Comparison of ENCODE assay signal across 11 cellular contexts in the genomic region with DNA sequence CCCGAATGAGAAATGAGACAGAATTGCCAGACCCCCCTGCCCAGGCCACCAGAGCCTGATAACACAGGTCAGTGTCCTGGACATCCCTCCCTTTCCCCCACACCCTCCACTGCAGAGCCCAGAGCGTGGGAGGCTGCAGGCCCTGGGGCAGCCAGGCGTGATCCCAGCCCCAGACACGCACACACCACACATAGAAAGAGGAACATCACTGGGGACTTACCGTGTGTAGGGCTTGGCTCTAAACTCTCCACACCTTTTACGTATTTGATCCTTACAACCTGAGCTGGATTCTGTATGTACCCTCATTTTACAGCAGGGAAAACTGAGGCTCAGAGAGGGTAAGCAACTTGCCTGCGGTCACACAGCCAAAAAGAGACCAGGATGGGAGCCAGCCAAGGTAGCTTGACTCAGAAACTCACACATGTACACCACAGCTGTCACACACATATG. TPM values are rescaled to one million over a fixed set of nuclear protein-coding genes. Genes with fewer than 3 reads are reported as not detected.
DNase-seq lines count a peak whose midpoint lies in the region; ATAC-seq and TF ChIP-seq lines count a peak whose summit lies in the region.
"Had no signal": no experiment of that assay in that cellular context is flagged by ENCODE, and none has a peak within 500 bp of the region (broad histone marks: within the 10 kb centered on the region; RNA-seq: fewer than 3 reads in every experiment).

No MANE protein-coding gene starts in this region.

- no peak for TF ChIP-seq EP300 in tibial nerve (IDR thresholded peaks at IDR 0.05)

- TF ChIP-seq CTCF in GM12875 (IDR thresholded peaks at IDR 0.05; ENCODE audit: borderline replicate concordance, insufficient read depth, low read depth, low read length) (no peak), HCT116 (IDR thresholded peaks at IDR 0.05 in 2 of 3, conservative IDR thresholded peaks at IDR 0.05 in 1 of 3; ENCODE audit: borderline replicate concordance in 1 of 3, insufficient read depth in 1 of 3, low read depth in 2 of 3, low read length in 2 of 3) (no peak), tibial nerve (IDR thresholded peaks at IDR 0.05) (no peak), ascending aorta (IDR thresholded peaks at IDR 0.05) (no peak), chondrocyte (IDR thresholded peaks at IDR 0.05) (no peak)

- H3K9me3 ChIP-seq in HCT116 (ENCODE audit: control insufficient read depth in 1 of 2, insufficient read depth in 1 of 2, low read depth in 1 of 2, low read length in 2 of 2), result no peaks in the 10 kb centered on the region
- H3K9me3 ChIP-seq in naive thymus-derived CD4-positive, alpha-beta T cell (ENCODE audit: control insufficient read depth in 2 of 3, low read length in 3 of 3), result no peaks in the 10 kb centered on the region
- H3K9me3 ChIP-seq in tibial nerve, result no peaks in the 10 kb centered on the region
- H3K9me3 ChIP-seq in ascending aorta, result no peaks in the 10 kb centered on the region

- H3K79me2 ChIP-seq in HCT116 (ENCODE audit: insufficient read depth, low read length), result peaks cover 17% of the 10 kb centered on the region

- no peaks in the 10 kb centered on the region for H3K9me2 ChIP-seq in HCT116 (ENCODE audit: insufficient read depth)

- H3K27me3 Mint-ChIP-seq in naive thymus-derived CD4-positive, alpha-beta T cell, result no peaks in the 10 kb centered on the region
- peaks cover 2% of the 10 kb centered on the region for H3K27me3 Mint-ChIP-seq in chondrocyte (ENCODE audit: low read depth)

- H3K27ac Mint-ChIP-seq in naive thymus-derived CD4-positive, alpha-beta T cell, result peak overlapping the region; percentile 73 to 98 (median 93)
- no peak overlapping the region for H3K27ac Mint-ChIP-seq in chondrocyte (ENCODE audit: unreplicated experiment)

- peak overlapping the region; percentile 54 for H3K4me3 ChIP-seq in GM12875 (ENCODE audit: low read depth, low read length)
- no peak overlapping the region for H3K4me3 ChIP-seq in HCT116 (replicated peaks in 1 of 2; ENCODE audit: low read depth in 1 of 2, low read length in 2 of 2)
- H3K4me3 ChIP-seq in naive thymus-derived CD4-positive, alpha-beta T cell (ENCODE audit: low read length), result no peak overlapping the region
- H3K4me3 ChIP-seq in tibial nerve, result no peak overlapping the region
- no peak overlapping the region for H3K4me3 ChIP-seq in ascending aorta

- H3K27ac ChIP-seq in HCT116 (ENCODE audit: low read depth, low read length) (no peak overlapping the region), tibial nerve (peak overlapping the region in 1 of 4 donors; percentile 78), ascending aorta (no peak overlapping the region)
- peak overlapping the region; percentile 61 for H3K27ac ChIP-seq in naive thymus-derived CD4-positive, alpha-beta T cell (ENCODE audit: low read depth, low read length)

- H3K4me1 ChIP-seq in HCT116 (ENCODE audit: control insufficient read depth in 1 of 2, insufficient read depth in 2 of 2, low read length in 2 of 2) (peaks cover 12 to 18% of the 10 kb centered on the region in 2 experiments), tibial nerve (peaks cover 0 to 18% (median 10%) of the 10 kb centered on the region in 4 donors), ascending aorta (peaks cover 3 to 7% of the 10 kb centered on the region in 2 donors)
- peaks cover 54 to 66% of the 10 kb centered on the region in 2 donors for H3K4me1 ChIP-seq in naive thymus-derived CD4-positive, alpha-beta T cell (ENCODE audit: control insufficient read depth in 2 of 2, insufficient read depth in 2 of 2, low read length in 2 of 2)

- H4K20me1 ChIP-seq in HCT116 (ENCODE audit: insufficient read depth), result no peaks in the 10 kb centered on the region

- H3K27me3 ChIP-seq in HCT116 (ENCODE audit: insufficient read depth, low read length) (no peaks in the 10 kb centered on the region), tibial nerve (no peaks in the 10 kb centered on the region), ascending aorta (no peaks in the 10 kb centered on the region)
- no peaks in the 10 kb centered on the region for H3K27me3 ChIP-seq in naive thymus-derived CD4-positive, alpha-beta T cell (ENCODE audit: control insufficient read depth in 2 of 2, insufficient read depth in 2 of 2, low read length in 2 of 2)

- no peak for ATAC-seq in HCT116
- no peak for ATAC-seq in naive thymus-derived CD4-positive, alpha-beta T cell

- CTCF ChIA-PET in HCT116 (lab: Charles Lee), result no interaction called here
- CTCF ChIA-PET in naive thymus-derived CD4-positive, alpha-beta T cell (lab: Charles Lee), result interaction anchor here (2.0 to 3.2 kb wide), 2 partner anchors 40 to 155 kb away, joined by 9 to 15 read pairs; no protein-coding TSS in a partner anchor

- intact Hi-C loops in HCT116 (cut with micrococcal nuclease) (no loop called here), ascending aorta (cut with DNase I) (loop anchor here (10.0 kb wide), 1 partner anchor 168 kb away; a partner anchor contains a TSS)
- intact Hi-C loops in naive thymus-derived CD4-positive, alpha-beta T cell (cut with micrococcal nuclease), result loop anchor here (10.0 kb wide), 3 partner anchors 322 to 1588 kb away; a partner anchor contains a TSS

- H3K9ac ChIP-seq in HCT116 (ENCODE audit: low read length), result no peak overlapping the region

- peaks cover 32 to 79% (median 63%) of the 10 kb centered on the region in 7 donors for H3K4me1 Mint-ChIP-seq in naive thymus-derived CD4-positive, alpha-beta T cell
- peaks cover 14% of the 10 kb centered on the region for H3K4me1 Mint-ChIP-seq in chondrocyte (ENCODE audit: low read depth)

- no peak overlapping the region for H3K4me2 ChIP-seq in HCT116 (ENCODE audit: low read length)

- H3K36me3 Mint-ChIP-seq in naive thymus-derived CD4-positive, alpha-beta T cell, result peaks cover 0 to 12% (median 4%) of the 10 kb centered on the region in 5 donors
- no peaks in the 10 kb centered on the region for H3K36me3 Mint-ChIP-seq in chondrocyte (ENCODE audit: low read depth)

- H3K9me3 Mint-ChIP-seq in naive thymus-derived CD4-positive, alpha-beta T cell, result peaks cover 0 to 3% (median 0%) of the 10 kb centered on the region in 11 donors
- no peaks in the 10 kb centered on the region for H3K9me3 Mint-ChIP-seq in chondrocyte (ENCODE audit: low read depth)

- BruUV-seq in HCT116 (replicated peaks; lab: Mats Ljungman, UMichigan), result no TSS peak

- no peak overlapping the region for H2AFZ ChIP-seq in HCT116 (ENCODE audit: low read depth, low read length, poor library complexity, severe bottlenecking)

- POLR2A ChIA-PET in HCT116 (lab: Charles Lee), result no interaction called here
- POLR2A ChIA-PET in naive thymus-derived CD4-positive, alpha-beta T cell (lab: Charles Lee), result interaction anchor here (0.7 to 7.0 kb wide), 5 partner anchors 9 to 144 kb away, joined by 3 to 85 read pairs (median 3); a partner anchor contains a TSS

- RAD21 ChIA-PET in HCT116 (lab: Charles Lee; ENCODE audit: low non-redundant PET in 1 of 2, low total read pairs in 2 of 2, uncharacterized antibody in 2 of 2, unreplicated experiment in 2 of 2), result no interaction called here

- peak overlapping the region in 9 of 10 donors; percentile 15 to 78 (median 26) for H3K4me3 Mint-ChIP-seq in naive thymus-derived CD4-positive, alpha-beta T cell
- H3K4me3 Mint-ChIP-seq in chondrocyte (ENCODE audit: unreplicated experiment), result no peak overlapping the region

- 54 to 68% methylated on average over 7 of the region's 7 CpGs for WGBS in tibial nerve, 2 donors

- TF ChIP-seq POLR2A in HCT116 (IDR thresholded peaks at IDR 0.05; ENCODE audit: borderline replicate concordance, extremely low read depth, insufficient read depth, insufficient read length) (no peak), Raji (IDR thresholded peaks at IDR 0.05; ENCODE audit: insufficient read depth, low read depth, low read length) (peak; percentile 37; the same call in 1 of the 2 replicates), tibial nerve (IDR thresholded peaks at IDR 0.05) (no peak)

- DNase-seq in HCT116 (ENCODE audit: low read depth, low spot score) (no peak), tibial nerve (ENCODE audit: low spot score in 2 of 2) (no peak), activated gamma-delta T cell (lab: John Stamatoyannopoulos, UW) (no peak), ascending aorta (ENCODE audit: low spot score in 2 of 2) (no peak), chondrocyte (ENCODE audit: low spot score) (no peak)
- DNase-seq in naive thymus-derived CD4-positive, alpha-beta T cell, result no peak
- DNase-seq: hypothalamus, retina, trophoblast cell had no signal

- no peak for TF ChIP-seq RAD21 in HCT116 (IDR thresholded peaks at IDR 0.05; ENCODE audit: low read depth)

- H3K36me3 ChIP-seq in HCT116 (ENCODE audit: control insufficient read depth in 1 of 2, insufficient read depth in 2 of 2, low read length in 2 of 2) (peaks cover 7 to 8% of the 10 kb centered on the region in 2 experiments; a peak in 3 of 4 replicates), tibial nerve (peaks cover 0 to 5% (median 4%) of the 10 kb centered on the region in 3 donors), ascending aorta (peaks cover 5% of the 10 kb centered on the region in 2 donors)
- peaks cover 7 to 10% (median 8%) of the 10 kb centered on the region in 3 experiments for H3K36me3 ChIP-seq in naive thymus-derived CD4-positive, alpha-beta T cell (ENCODE audit: control insufficient read depth in 2 of 3, insufficient read depth in 3 of 3, low read length in 3 of 3)

RNA-seq across cellular contexts. Expression of a gene that starts 0.3 kb away (rescaled TPM):
- not detected for total RNA-seq in HCT116 (2021; ENCODE audit: unreplicated experiment)
- 0.12 and 0.14 TPM in 2 replicates for polyA plus RNA-seq in HCT116 (2012)
- 1 to 10 TPM in 3 of 5 experiments, under 1 TPM in 2; 0.68 to 1.7 (median 1.0) TPM for total RNA-seq in naive thymus-derived CD4-positive, alpha-beta T cell
- polyA plus RNA-seq in naive thymus-derived CD4-positive, alpha-beta T cell, result under 1 TPM; 0.23 to 0.48 TPM
- under 1 TPM in 3 of 4 donors, not detected in 1; 0.21 to 0.60 (median 0.22) TPM for total RNA-seq in tibial nerve
- not detected for total RNA-seq in ascending aorta
- total RNA-seq in chondrocyte, result 0.45 to 0.46 TPM in 2 of 3 replicates, not detected in the other

RNA-seq across cellular contexts. Expression of a gene that starts 3.4 kb away (rescaled TPM):
- 101 TPM for total RNA-seq in HCT116 (2021; ENCODE audit: unreplicated experiment)
- 49.1 and 49.4 TPM in 2 replicates for polyA plus RNA-seq in HCT116 (2012)
- total RNA-seq in naive thymus-derived CD4-positive, alpha-beta T cell, result 100 to 1,000 TPM in 4 of 5 experiments, 10 to 100 TPM in 1; 87.6 to 122 (median 109) TPM
- polyA plus RNA-seq in naive thymus-derived CD4-positive, alpha-beta T cell, result 10 to 100 TPM; 24.9 to 46.6 TPM
- 10 to 100 TPM; 25.7 to 45.3 (median 35.8) TPM for total RNA-seq in tibial nerve
- total RNA-seq in ascending aorta, result not detected
- total RNA-seq in chondrocyte, result 28.2 to 33.1 TPM (median 31.0 TPM) in 3 replicates

RNA-seq across cellular contexts. Expression of a gene that starts 8.7 kb away (rescaled TPM):
- total RNA-seq in HCT116 (2021; ENCODE audit: unreplicated experiment) (43.8 TPM), tibial nerve (10 to 100 TPM in 1 of 4 donors, 1 to 10 TPM in 3; 2.1 to 19.5 (median 4.2) TPM), ascending aorta (10.5 TPM), chondrocyte (9.5 to 13.5 TPM (median 10.4 TPM) in 3 replicates)
- 24.1 and 29.2 TPM in 2 replicates for polyA plus RNA-seq in HCT116 (2012)
- total RNA-seq in naive thymus-derived CD4-positive, alpha-beta T cell, result 10 to 100 TPM; 41.0 to 89.3 (median 58.9) TPM
- polyA plus RNA-seq in naive thymus-derived CD4-positive, alpha-beta T cell, result 1 to 10 TPM; 2.7 to 3.1 TPM

RNA-seq across cellular contexts. Expression of a gene that starts 16.7 kb away (rescaled TPM):
- 18.5 TPM for total RNA-seq in HCT116 (2021; ENCODE audit: unreplicated experiment)
- polyA plus RNA-seq in HCT116 (2012), result 13.9 and 14.8 TPM in 2 replicates
- 100 to 1,000 TPM in 3 of 5 experiments, 10 to 100 TPM in 2; 67.8 to 112 (median 102) TPM for total RNA-seq in naive thymus-derived CD4-positive, alpha-beta T cell
- polyA plus RNA-seq in naive thymus-derived CD4-positive, alpha-beta T cell, result 10 to 100 TPM; 37.0 to 52.0 TPM
- total RNA-seq in tibial nerve, result 10 to 100 TPM; 25.1 to 58.6 (median 43.4) TPM
- total RNA-seq in ascending aorta, result 98.0 TPM
- total RNA-seq in chondrocyte, result 15.8 to 21.8 TPM (median 19.9 TPM) in 3 replicates

RNA-seq across cellular contexts. Expression of a gene that starts 16.9 kb away (rescaled TPM):
- 254 TPM for total RNA-seq in HCT116 (2021; ENCODE audit: unreplicated experiment)
- polyA plus RNA-seq in HCT116 (2012), result 241 and 250 TPM in 2 replicates
- total RNA-seq in naive thymus-derived CD4-positive, alpha-beta T cell, result 100 to 1,000 TPM; 242 to 356 (median 328) TPM
- 100 to 1,000 TPM; 240 to 294 TPM for polyA plus RNA-seq in naive thymus-derived CD4-positive, alpha-beta T cell
- total RNA-seq in tibial nerve, result 100 to 1,000 TPM; 263 to 326 (median 290) TPM
- 241 TPM for total RNA-seq in ascending aorta
- total RNA-seq in chondrocyte, result 145 to 149 TPM (median 146 TPM) in 3 replicates

Comparison
In these comparisons a context has a peak if more than half of its experiments do, and no peak if none do; other contexts are left out.
1. RNA of a gene that starts 3.4 kb away (total RNA-seq): 87.6 to 122 TPM in naive thymus-derived CD4-positive, alpha-beta T cell, 101 TPM in HCT116 (single experiment), 25.7 to 45.3 TPM in tibial nerve and 28.2 to 33.1 TPM in chondrocyte; not detected in ascending aorta (single experiment); every median in the first group is over 10 times any median in the second.